In genomic region chr6:156396791-156397418, GRCh38 we compare ENCODE assay signal across 10 cellular contexts.
DNase-seq lines count a peak whose midpoint lies in the region; ATAC-seq lines count a peak whose summit lies in the region.
"Had no signal": no experiment of that assay in that cellular context is flagged by ENCODE, and none has a peak within 500 bp of the region (broad histone marks: within the 10 kb centered on the region; RNA-seq: fewer than 3 reads in every experiment).

No MANE protein-coding gene starts in this region.

- no peaks in the 10 kb centered on the region for H3K9me3 Mint-ChIP-seq in activated T-helper 17 cell treated with anti-CD3 and anti-CD28 coated beads, Interleukin-2, amount 50 U/mL, for 72 hours

- H3K4me1 Mint-ChIP-seq in activated T-helper 17 cell treated with anti-CD3 and anti-CD28 coated beads, Interleukin-2, amount 50 U/mL, for 72 hours, result peaks cover 43% of the 10 kb centered on the region

- peak overlapping the region; percentile 80 for H3K4me3 Mint-ChIP-seq in activated T-helper 17 cell treated with anti-CD3 and anti-CD28 coated beads, Interleukin-2, amount 50 U/mL, for 72 hours

- peak; percentile 18 for DNase-seq in activated CD8-positive, alpha-beta memory T cell treated with anti-CD3 and anti-CD28 coated beads, Interleukin-2, amount 50 U/mL, for 4 hours
- DNase-seq in activated CD8-positive, alpha-beta memory T cell treated with anti-CD3 and anti-CD28 coated beads, Interleukin-2, amount 50 U/mL, for 48 hours, result no peak
- DNase-seq in iPS-NIHi7 (ENCODE audit: extremely low spot score) (peak; percentile 42), NOMO-1 treated with dmso at 0.1 percent for 144 hours (lab: John Stamatoyannopoulos, UW; ENCODE audit: unreplicated experiment) (no peak), mesenteric fat pad (ENCODE audit: low spot score) (no peak), SW 1271 (lab: John Stamatoyannopoulos, UW) (no peak)
- DNase-seq in stimulated activated naive CD4-positive, alpha-beta T cell treated with Interleukin-2 at 50 U/mL for 16 hours (lab: John Stamatoyannopoulos, UW), result peak; percentile 17
- DNase-seq: anterior cingulate cortex, KBM-7 had no signal

- ATAC-seq in activated T-helper 17 cell treated with anti-CD3 and anti-CD28 coated beads, Interleukin-2, amount 50 U/mL, for 72 hours (replicated peaks), result peak; percentile 23

- no peaks in the 10 kb centered on the region for H3K36me3 Mint-ChIP-seq in activated T-helper 17 cell treated with anti-CD3 and anti-CD28 coated beads, Interleukin-2, amount 50 U/mL, for 72 hours (ENCODE audit: low read depth)

- peak overlapping the region; percentile 91 for H3K27ac Mint-ChIP-seq in activated T-helper 17 cell treated with anti-CD3 and anti-CD28 coated beads, Interleukin-2, amount 50 U/mL, for 72 hours

- H3K27me3 Mint-ChIP-seq in activated T-helper 17 cell treated with anti-CD3 and anti-CD28 coated beads, Interleukin-2, amount 50 U/mL, for 72 hours, result no peaks in the 10 kb centered on the region

Comparison
In these comparisons a context has a peak if more than half of its experiments do, and no peak if none do; other contexts are left out.
1. DNase-seq: peak in activated CD8-positive, alpha-beta memory T cell treated with anti-CD3 and anti-CD28 coated beads, Interleukin-2, amount 50 U/mL, for 4 hours (single experiment), iPS-NIHi7 (single experiment) and stimulated activated naive CD4-positive, alpha-beta T cell treated with Interleukin-2 at 50 U/mL for 16 hours (single experiment); none in activated CD8-positive, alpha-beta memory T cell treated with anti-CD3 and anti-CD28 coated beads, Interleukin-2, amount 50 U/mL, for 48 hours (single experiment), NOMO-1 treated with dmso at 0.1 percent for 144 hours (single experiment), mesenteric fat pad (single experiment) and SW 1271 (0 of 2).